1 cellular context compared by ENCODE assay signal in genomic region chr17:64661981-64662773, GRCh38.
TF ChIP-seq lines count a peak whose summit lies in the region.

SMURF2 (minus strand) TSS chr17:64662307; CDS start chr17:64661880, 427 bp downstream.

TF ChIP-seq in GM12878, 131 proteins besides CTCF, POLR2A, EP300 and RAD21 (continued from another document):
- TF ChIP-seq ZBTB33 (IDR thresholded peaks at IDR 0.05) (no peak), CHD2 (IDR thresholded peaks at IDR 0.05; ENCODE audit: borderline replicate concordance, low read depth, low read length) (no peak), SMAD1 (IDR thresholded peaks at IDR 0.05; ENCODE audit: low read depth, partially characterized antibody) (no peak)
